Comparison of ENCODE assay signal across 8 cellular contexts in genomic region chr2:207734264-207734635, GRCh38. TPM values are rescaled to one million over a fixed set of nuclear protein-coding genes. Genes with fewer than 3 reads are reported as not detected.
DNase-seq lines count a peak whose midpoint lies in the region; ATAC-seq, FAIRE-seq and TF ChIP-seq lines count a peak whose summit lies in the region.

No MANE protein-coding gene starts in this region.

- ATAC-seq in HepG2 (peak; percentile 94), GM18498 (IDR thresholded peaks at IDR 0.05; ENCODE audit: unreplicated experiment) (no peak), HG02840 (IDR thresholded peaks at IDR 0.05; ENCODE audit: low FRiP score, unreplicated experiment) (no peak)

- TF ChIP-seq EP300 in HepG2 (IDR thresholded peaks at IDR 0.05; ENCODE audit: low read depth in 2 of 2, low read length in 2 of 2) (no peak), HepG2 (CRISPR knock-in tag; IDR thresholded peaks at IDR 0.05; ENCODE audit: borderline replicate concordance) (no peak)

- peak overlapping the region; percentile 65 for H3K9ac ChIP-seq in HepG2 (ENCODE audit: insufficient read depth, low read depth, low read length)

- H3K4me3 ChIP-seq in HEK293 (ENCODE audit: low read depth, low read length) (no peak overlapping the region), HepG2 (replicated peaks in 1 of 3; ENCODE audit: insufficient read depth in 1 of 3, low read depth in 2 of 3, low read length in 3 of 3) (peak overlapping the region; percentile 29 to 50 (median 40); a peak in 4 of 6 replicates)

- peak overlapping the region; percentile 73 for H3K4me2 ChIP-seq in HepG2 (ENCODE audit: low read depth, low read length)

- no peaks in the 10 kb centered on the region for H3K27me3 Mint-ChIP-seq in T-helper 2 cell treated with Interferon-gamma antibody and Interleukin-4, amounts not matched to agents 5 μg/mL and 100 μg/mL, for 36 hours (ENCODE audit: low read depth)

- H3K36me3 ChIP-seq in HEK293 (ENCODE audit: control insufficient read depth in 2 of 2, insufficient read depth in 1 of 2, low read length in 2 of 2) (peaks cover 0 to 28% of the 10 kb centered on the region in 2 experiments), HepG2 (replicated peaks in 1 of 2; ENCODE audit: control insufficient read depth in 1 of 2, insufficient read depth in 2 of 2, low read length in 2 of 2) (peaks cover 2 to 15% of the 10 kb centered on the region in 2 experiments; a peak in 4 of 5 replicates)

- H4K20me1 ChIP-seq in HepG2 (ENCODE audit: insufficient read depth, low read length): no peaks in the 10 kb centered on the region

- no peak overlapping the region for H3K27ac Mint-ChIP-seq in T-helper 2 cell treated with Interferon-gamma antibody and Interleukin-4, amounts not matched to agents 5 μg/mL and 100 μg/mL, for 36 hours

- TF ChIP-seq CTCF in HEK293 (tag by site-specific recombination; IDR thresholded peaks at IDR 0.05) (peak; percentile 72), HepG2 (CRISPR knock-in tag; IDR thresholded peaks at IDR 0.05) (peak; percentile 92)

- H3K79me2 ChIP-seq in HepG2 (ENCODE audit: insufficient read depth, low read length): peaks cover 3% of the 10 kb centered on the region

- DNase-seq in Ammon's horn (ENCODE audit: low spot score) (peak; percentile 65), amniotic epithelial cell (ENCODE audit: low read depth) (peak; percentile 64), HepG2 (ENCODE audit: low spot score) (peak; percentile 75), ureter (ENCODE audit: low spot score) (no peak)
- no peak for DNase-seq in T-helper 2 cell treated with Interferon-gamma antibody and Interleukin-4, amounts not matched to agents 5 μg/mL and 100 μg/mL, for 36 hours (ENCODE audit: low spot score)

- FAIRE-seq in HepG2 (lab: Jason Lieb, UNC): peak; percentile 54

- H3K4me1 ChIP-seq in HEK293 (ENCODE audit: control insufficient read depth, insufficient read depth, low read length) (no peaks in the 10 kb centered on the region), HepG2 (ENCODE audit: insufficient read depth, low read length) (peaks cover 34% of the 10 kb centered on the region)

- POLR2A ChIA-PET in HEK293 (lab: Yijun Ruan, JAX): interaction anchor here (1.2 to 1.8 kb wide), 2 partner anchors 14 to 22 kb away, joined by 3 to 6 read pairs; partner anchors contain the start of gene CCNYL1
- POLR2A ChIA-PET in HepG2 (lab: Yijun Ruan, JAX): interaction anchor here (1.0 to 3.1 kb wide), 22 partner anchors 8 to 532 kb away, joined by 3 to 60 read pairs (median 4); partner anchors contain the start of genes CCNYL1, CREB1, IDH1 and METTL21A

- peaks cover 5% of the 10 kb centered on the region for H3K36me3 Mint-ChIP-seq in T-helper 2 cell treated with Interferon-gamma antibody and Interleukin-4, amounts not matched to agents 5 μg/mL and 100 μg/mL, for 36 hours (ENCODE audit: low read depth)

- CTCF ChIA-PET in HEK293 (lab: Yijun Ruan, JAX): interaction anchor here (0.5 to 2.9 kb wide), 14 partner anchors 8 to 349 kb away, joined by 3 to 13 read pairs (median 3); partner anchors contain the start of gene METTL21A
- CTCF ChIA-PET in HepG2 (lab: Yijun Ruan, JAX; ENCODE audit: low intra/inter-chr PET ratio, low total read pairs): interaction anchor here (1.2 to 1.9 kb wide), 3 partner anchors 23 to 109 kb away, joined by 3 to 9 read pairs (median 4); partner anchors contain the start of genes CCNYL1 and METTL21A

- no peak for TF ChIP-seq POLR2A in HepG2 (IDR thresholded peaks at IDR 0.05; ENCODE audit: insufficient read depth in 1 of 2, low read depth in 2 of 2, low read length in 2 of 2)

- H3K4me3 Mint-ChIP-seq in T-helper 2 cell treated with Interferon-gamma antibody and Interleukin-4, amounts not matched to agents 5 μg/mL and 100 μg/mL, for 36 hours: no peak overlapping the region

- H3K27ac ChIP-seq in HEK293 (ENCODE audit: extremely low read depth, low read depth, low read length) (no peak overlapping the region), HepG2 (ENCODE audit: extremely low read length, insufficient read depth, low read length) (peak overlapping the region; percentile 89)

- no peaks in the 10 kb centered on the region for H3K9me3 Mint-ChIP-seq in T-helper 2 cell treated with Interferon-gamma antibody and Interleukin-4, amounts not matched to agents 5 μg/mL and 100 μg/mL, for 36 hours

- no peak overlapping the region for H2AFZ ChIP-seq in HepG2 (ENCODE audit: low read length)

- H3K9me3 ChIP-seq in HEK293 (ENCODE audit: control insufficient read depth, insufficient read depth, low read depth, low read length) (no peaks in the 10 kb centered on the region), HepG2 (ENCODE audit: low read length) (no peaks in the 10 kb centered on the region)

- in situ Hi-C loops in HepG2 (cut with HindIII; ENCODE audit: extremely low pct_ligation_motif_present, low pct_unique_long_range_greater_than_20kb): loop anchor here (10.0 kb wide), 1 partner anchor 109 kb away; the partner anchor contains the start of gene METTL21A

- peak; percentile 89 for TF ChIP-seq RAD21 in HepG2 (CRISPR knock-in tag; IDR thresholded peaks at IDR 0.05)

- peaks cover 3% of the 10 kb centered on the region for H3K4me1 Mint-ChIP-seq in T-helper 2 cell treated with Interferon-gamma antibody and Interleukin-4, amounts not matched to agents 5 μg/mL and 100 μg/mL, for 36 hours (ENCODE audit: low read depth)

- WGBS in HepG2 (ENCODE audit: low lambda C conversion rate): 9% methylated on average over 3 of the region's 3 CpGs

- no peaks in the 10 kb centered on the region for H3K27me3 ChIP-seq in HepG2 (ENCODE audit: control insufficient read depth in 1 of 2, insufficient read depth in 2 of 2, low read length in 2 of 2)

- BruUV-seq in HepG2 (replicated peaks; lab: Mats Ljungman, UMichigan): TSS peak; percentile 68

- intact Hi-C loops in HepG2 (cut with micrococcal nuclease; ENCODE audit: unreplicated experiment): loop anchor here (1.0 to 2.0 kb wide), 4 partner anchors 23 to 201 kb away; partner anchors contain the start of genes CCNYL1 and METTL21A

TF ChIP-seq in HEK293, 187 proteins besides CTCF, POLR2A, EP300 and RAD21:
- no peak for TF ChIP-seq HOXA7 (CRISPR knock-in tag; IDR thresholded peaks at IDR 0.05; ENCODE audit: borderline replicate concordance)
- TF ChIP-seq ZNF654 (tag by site-specific recombination; IDR thresholded peaks at IDR 0.05; ENCODE audit: low read depth): peak; percentile 60

TF ChIP-seq in HepG2, 621 proteins besides CTCF, POLR2A, EP300 and RAD21 (continues in another document):
- TF ChIP-seq ZBTB8A (CRISPR knock-in tag; IDR thresholded peaks at IDR 0.05; ENCODE audit: borderline replicate concordance, low read depth) (no peak), ZFP1 (CRISPR knock-in tag; IDR thresholded peaks at IDR 0.05) (peak; percentile 17), NFE2L1 (CRISPR knock-in tag; IDR thresholded peaks at IDR 0.05; ENCODE audit: borderline replicate concordance) (no peak), MIER3 (CRISPR knock-in tag; IDR thresholded peaks at IDR 0.05; ENCODE audit: borderline replicate concordance) (no peak)

RNA-seq across cellular contexts. Expression of gene CCNYL1, which starts 22.8 kb away (rescaled TPM):
- total RNA-seq in HepG2 (2016; rRNA removed; fragmentation: Illumina TruSeq; extraction: Trizol): 12.5 and 20.2 TPM in 2 replicates
- 27.0 and 29.5 TPM in 2 replicates for total RNA-seq in HepG2 (2016; cell fraction: cytosol; rRNA removed; fragmentation: Illumina TruSeq; extraction: Trizol; ENCODE audit: low read depth)
- 10.0 and 17.8 TPM in 2 replicates for total RNA-seq in HepG2 (2016; cell fraction: insoluble cytoplasmic fraction; rRNA removed; fragmentation: Illumina TruSeq; extraction: Trizol)
- total RNA-seq in HepG2 (2016; cell fraction: membrane; rRNA removed; fragmentation: Illumina TruSeq; extraction: Trizol): 33.7 and 38.3 TPM in 2 replicates
- 16.4 and 19.2 TPM in 2 replicates for total RNA-seq in HepG2 (2016; cell fraction: nucleus; rRNA removed; fragmentation: Illumina TruSeq; extraction: Trizol)
- polyA plus RNA-seq in HepG2 (2011; rRNA removed): 13.8 and 16.2 TPM in 2 replicates
- 6.9 and 11.0 TPM in 2 replicates for polyA plus RNA-seq in HepG2 (2011; cell fraction: cytosol; rRNA removed)
- 9.8 and 10.3 TPM in 2 replicates for polyA plus RNA-seq in HepG2 (2011; cell fraction: nucleus; rRNA removed)
- 17.2 and 21.4 TPM in 2 replicates for polyA plus RNA-seq in HepG2 (2012)
- 43.2 and 48.7 TPM in 2 replicates for polyA plus RNA-seq in HepG2 (2016; cell fraction: cytosol; fragmentation: Illumina TruSeq; extraction: Trizol; ENCODE audit: low read depth)
- polyA plus RNA-seq in HepG2 (2016; cell fraction: insoluble cytoplasmic fraction; fragmentation: Illumina TruSeq; extraction: Trizol; ENCODE audit: low read depth): 35.4 and 41.7 TPM in 2 replicates
- 77.8 and 84.1 TPM in 2 replicates for polyA plus RNA-seq in HepG2 (2016; cell fraction: membrane; fragmentation: Illumina TruSeq; extraction: Trizol; ENCODE audit: low read depth)
- polyA plus RNA-seq in HepG2 (2016; cell fraction: nucleus; fragmentation: Illumina TruSeq; extraction: Trizol; ENCODE audit: insufficient read depth, low read depth): 34.4 and 39.4 TPM in 2 replicates
- 3.2 and 9.0 TPM in 2 replicates for polyA minus RNA-seq in HepG2 (2011; rRNA and poly(A)+ RNA removed; ENCODE audit: low replicate concordance)
- 16.2 and 19.4 TPM in 2 replicates for polyA minus RNA-seq in HepG2 (2011; cell fraction: cytosol; rRNA and poly(A)+ RNA removed)
- 19.1 and 23.7 TPM in 2 replicates for polyA minus RNA-seq in HepG2 (2011; cell fraction: nucleus; rRNA and poly(A)+ RNA removed)
- total RNA-seq in ureter: 21.1 TPM

RNA-seq across cellular contexts. Expression of gene FZD5, which starts 35.5 kb away (rescaled TPM):
- total RNA-seq in HepG2 (2016; rRNA removed; fragmentation: Illumina TruSeq; extraction: Trizol) (28.9 and 34.3 TPM in 2 replicates), ureter (11.6 TPM)
- total RNA-seq in HepG2 (2016; cell fraction: cytosol; rRNA removed; fragmentation: Illumina TruSeq; extraction: Trizol; ENCODE audit: low read depth): 3.1 and 4.0 TPM in 2 replicates
- total RNA-seq in HepG2 (2016; cell fraction: insoluble cytoplasmic fraction; rRNA removed; fragmentation: Illumina TruSeq; extraction: Trizol): 27.1 and 33.9 TPM in 2 replicates
- total RNA-seq in HepG2 (2016; cell fraction: membrane; rRNA removed; fragmentation: Illumina TruSeq; extraction: Trizol): 17.9 and 18.6 TPM in 2 replicates
- 49.9 and 55.0 TPM in 2 replicates for total RNA-seq in HepG2 (2016; cell fraction: nucleus; rRNA removed; fragmentation: Illumina TruSeq; extraction: Trizol)
- 25.3 and 29.1 TPM in 2 replicates for polyA plus RNA-seq in HepG2 (2011; rRNA removed)
- 17.7 and 21.9 TPM in 2 replicates for polyA plus RNA-seq in HepG2 (2011; cell fraction: cytosol; rRNA removed)
- 46.8 and 48.3 TPM in 2 replicates for polyA plus RNA-seq in HepG2 (2011; cell fraction: nucleus; rRNA removed)
- polyA plus RNA-seq in HepG2 (2012): 41.5 and 51.6 TPM in 2 replicates
- 1.9 and 2.0 TPM in 2 replicates for polyA plus RNA-seq in HepG2 (2016; cell fraction: cytosol; fragmentation: Illumina TruSeq; extraction: Trizol; ENCODE audit: low read depth)
- polyA plus RNA-seq in HepG2 (2016; cell fraction: insoluble cytoplasmic fraction; fragmentation: Illumina TruSeq; extraction: Trizol; ENCODE audit: low read depth): 21.1 and 22.9 TPM in 2 replicates
- 6.8 and 7.4 TPM in 2 replicates for polyA plus RNA-seq in HepG2 (2016; cell fraction: membrane; fragmentation: Illumina TruSeq; extraction: Trizol; ENCODE audit: low read depth)
- 38.4 and 40.1 TPM in 2 replicates for polyA plus RNA-seq in HepG2 (2016; cell fraction: nucleus; fragmentation: Illumina TruSeq; extraction: Trizol; ENCODE audit: insufficient read depth, low read depth)
- polyA minus RNA-seq in HepG2 (2011; rRNA and poly(A)+ RNA removed; ENCODE audit: low replicate concordance): 4.3 and 130 TPM in 2 replicates
- polyA minus RNA-seq in HepG2 (2011; cell fraction: cytosol; rRNA and poly(A)+ RNA removed): 61.0 and 69.9 TPM in 2 replicates
- 116 and 135 TPM in 2 replicates for polyA minus RNA-seq in HepG2 (2011; cell fraction: nucleus; rRNA and poly(A)+ RNA removed)

Comparison
In these comparisons a context has a peak if more than half of its experiments do, and no peak if none do; other contexts are left out.
1. DNase-seq: peak in Ammon's horn (single experiment), amniotic epithelial cell (single experiment) and HepG2 (single experiment); none in T-helper 2 cell treated with Interferon-gamma antibody and Interleukin-4, amounts not matched to agents 5 μg/mL and 100 μg/mL, for 36 hours (single experiment) and ureter (single experiment).